Comparison of ENCODE assay signal across 1 cellular context in genomic region chr2:219081096-219081495, GRCh38.
TF ChIP-seq lines count a peak whose summit lies in the region.

No MANE protein-coding gene starts in this region.

TF ChIP-seq in GM23338, 12 proteins besides CTCF, POLR2A, EP300 and RAD21 (continued from another document):
- TF ChIP-seq REST (IDR thresholded peaks at IDR 0.05; ENCODE audit: unreplicated experiment), result no peak
- no peak for TF ChIP-seq EZH2phosphoT487 (IDR thresholded peaks at IDR 0.05; ENCODE audit: unreplicated experiment)
- TF ChIP-seq ETS1 (IDR thresholded peaks at IDR 0.05), result no peak
- TF ChIP-seq STAT1 (IDR thresholded peaks at IDR 0.05; ENCODE audit: unreplicated experiment), result no peak
- TF ChIP-seq EZH2 (IDR thresholded peaks at IDR 0.05; ENCODE audit: low read depth, unreplicated experiment), result no peak
- TF ChIP-seq ZNF331 (CRISPR knock-in tag; IDR thresholded peaks at IDR 0.05; ENCODE audit: low read depth), result no peak
